In the genomic region with DNA sequence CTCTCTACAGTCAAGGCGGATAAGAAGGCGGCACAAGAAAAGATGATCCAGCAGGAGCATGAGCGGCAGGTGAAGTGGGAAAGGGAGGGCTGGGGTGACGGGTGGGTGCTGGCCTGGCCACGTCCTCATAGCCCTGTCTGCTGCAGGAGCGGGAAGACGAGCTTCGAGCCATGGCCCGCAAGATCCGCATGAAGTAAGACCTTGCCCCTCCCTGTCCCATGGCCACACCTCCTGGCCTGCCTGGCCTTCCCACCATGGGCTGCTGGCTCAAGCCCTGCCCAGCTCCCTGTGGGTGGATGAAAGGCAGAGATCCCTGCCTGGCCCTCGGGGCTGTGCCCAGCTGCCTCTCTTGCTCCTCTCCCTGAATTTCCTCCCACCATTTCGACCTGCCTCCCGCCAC, we compare ENCODE assay signal across 1 cellular context.
TF ChIP-seq lines count a peak whose summit lies in the region.

No MANE protein-coding gene starts in this region.

TF ChIP-seq in A549, 52 proteins besides CTCF, POLR2A, EP300 and RAD21:
- TF ChIP-seq PBX3 (IDR thresholded peaks at IDR 0.05) (no peak), ZSCAN20 (CRISPR knock-in tag; IDR thresholded peaks at IDR 0.05) (no peak), PHF8 (IDR thresholded peaks at IDR 0.05; ENCODE audit: borderline replicate concordance, low read depth) (no peak), CBX2 (IDR thresholded peaks at IDR 0.05; ENCODE audit: borderline replicate concordance, low read depth) (no peak), ZNF302 (CRISPR knock-in tag; IDR thresholded peaks at IDR 0.05) (no peak), CEBPB (IDR thresholded peaks at IDR 0.05) (no peak), NPAS2 (CRISPR knock-in tag; IDR thresholded peaks at IDR 0.05; ENCODE audit: borderline replicate concordance) (no peak), BHLHE40 (IDR thresholded peaks at IDR 0.05; ENCODE audit: low read depth, low read length) (no peak), SREBF2 (IDR thresholded peaks at IDR 0.05) (no peak)
- TF ChIP-seq, protein P1, sequence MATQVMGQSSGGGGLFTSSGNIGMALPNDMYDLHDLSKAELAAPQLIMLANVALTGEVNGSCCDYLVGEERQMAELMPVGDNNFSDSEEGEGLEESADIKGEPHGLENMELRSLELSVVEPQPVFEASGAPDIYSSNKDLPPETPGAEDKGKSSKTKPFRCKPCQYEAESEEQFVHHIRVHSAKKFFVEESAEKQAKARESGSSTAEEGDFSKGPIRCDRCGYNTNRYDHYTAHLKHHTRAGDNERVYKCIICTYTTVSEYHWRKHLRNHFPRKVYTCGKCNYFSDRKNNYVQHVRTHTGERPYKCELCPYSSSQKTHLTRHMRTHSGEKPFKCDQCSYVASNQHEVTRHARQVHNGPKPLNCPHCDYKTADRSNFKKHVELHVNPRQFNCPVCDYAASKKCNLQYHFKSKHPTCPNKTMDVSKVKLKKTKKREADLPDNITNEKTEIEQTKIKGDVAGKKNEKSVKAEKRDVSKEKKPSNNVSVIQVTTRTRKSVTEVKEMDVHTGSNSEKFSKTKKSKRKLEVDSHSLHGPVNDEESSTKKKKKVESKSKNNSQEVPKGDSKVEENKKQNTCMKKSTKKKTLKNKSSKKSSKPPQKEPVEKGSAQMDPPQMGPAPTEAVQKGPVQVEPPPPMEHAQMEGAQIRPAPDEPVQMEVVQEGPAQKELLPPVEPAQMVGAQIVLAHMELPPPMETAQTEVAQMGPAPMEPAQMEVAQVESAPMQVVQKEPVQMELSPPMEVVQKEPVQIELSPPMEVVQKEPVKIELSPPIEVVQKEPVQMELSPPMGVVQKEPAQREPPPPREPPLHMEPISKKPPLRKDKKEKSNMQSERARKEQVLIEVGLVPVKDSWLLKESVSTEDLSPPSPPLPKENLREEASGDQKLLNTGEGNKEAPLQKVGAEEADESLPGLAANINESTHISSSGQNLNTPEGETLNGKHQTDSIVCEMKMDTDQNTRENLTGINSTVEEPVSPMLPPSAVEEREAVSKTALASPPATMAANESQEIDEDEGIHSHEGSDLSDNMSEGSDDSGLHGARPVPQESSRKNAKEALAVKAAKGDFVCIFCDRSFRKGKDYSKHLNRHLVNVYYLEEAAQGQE (IDR thresholded peaks at IDR 0.05) = no peak
